Comparison of ENCODE assay signal across 17 cellular contexts in the genomic region with DNA sequence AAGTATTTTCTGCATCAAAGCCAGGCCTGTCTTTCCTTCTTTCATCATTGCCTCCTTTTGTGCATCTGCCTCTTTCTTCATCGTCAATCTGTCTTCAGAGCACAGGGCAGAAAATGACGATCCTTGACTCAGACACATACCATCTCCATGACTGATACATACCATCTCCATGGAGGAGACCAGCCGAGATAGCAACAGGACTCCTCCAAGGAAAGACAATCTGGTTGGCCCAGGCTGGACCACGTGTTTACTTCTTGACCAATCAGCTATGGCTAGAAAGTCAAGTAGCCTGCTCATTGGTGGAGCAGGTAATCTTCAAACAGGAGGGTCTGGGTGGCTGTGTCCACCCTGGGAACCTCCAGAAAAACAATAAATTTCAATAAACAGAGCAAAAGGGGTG.
A peak's percentile ranks its signal among the peaks of the same experiment; 100 is the strongest.
DNase-seq lines count a peak whose midpoint lies in the region; ATAC-seq and TF ChIP-seq lines count a peak whose summit lies in the region.
"Had no signal": no experiment of that assay in that cellular context is flagged by ENCODE, and none has a peak within 500 bp of the region (broad histone marks: within the 10 kb centered on the region; RNA-seq: fewer than 3 reads in every experiment).

No MANE protein-coding gene starts in this region.

- H3K4me3 Mint-ChIP-seq in WTC11, result no peak overlapping the region
- H3K4me3 Mint-ChIP-seq: activated T-helper 1 cell treated with anti-CD3 and anti-CD28 coated beads, Interleukin-12 subunit alpha, Interleukin-12 subunit beta, Interleukin-2, Interleukin-4 antibody, amounts not matched to agents 30 ng/mL and 10 ng/mL and 1 ng/mL, durations not matched to agents 14 hours and 24 hours and 36 hours; T-cell had no signal

- POLR2A ChIA-PET in WTC11 (lab: Charles Lee), result no interaction called here

- TF ChIP-seq EP300 in upper lobe of left lung (IDR thresholded peaks at IDR 0.05), result no peak

- no peaks in the 10 kb centered on the region for H3K36me3 Mint-ChIP-seq in WTC11
- H3K36me3 Mint-ChIP-seq: T-cell had no signal

- H3K9me3 ChIP-seq in upper lobe of left lung, result peaks cover 0 to 3% (median 0%) of the 10 kb centered on the region in 4 donors
- H3K9me3 ChIP-seq: body of pancreas had no signal

- ATAC-seq in SK-N-SH treated with all-trans-retinoic acid at 6 μM for 48 hours (peak; percentile 37; the same call in 2 of the 3 replicates), upper lobe of left lung (ENCODE audit: low FRiP score in 2 of 2) (no peak), WTC11 (no peak)
- ATAC-seq: body of pancreas, heart right ventricle, T-cell had no signal

- H3K27me3 ChIP-seq in upper lobe of left lung, result no peaks in the 10 kb centered on the region
- H3K27me3 ChIP-seq: body of pancreas had no signal

- H3K27ac Mint-ChIP-seq in WTC11, result no peak overlapping the region
- H3K27ac Mint-ChIP-seq: activated T-helper 1 cell treated with anti-CD3 and anti-CD28 coated beads, Interleukin-12 subunit alpha, Interleukin-12 subunit beta, Interleukin-2, Interleukin-4 antibody, amounts not matched to agents 30 ng/mL and 10 ng/mL and 1 ng/mL, durations not matched to agents 14 hours and 24 hours and 36 hours; T-cell had no signal

- no peak overlapping the region for H3K27ac ChIP-seq in upper lobe of left lung
- H3K27ac ChIP-seq: body of pancreas, heart right ventricle, skin epidermis had no signal

- H3K4me3 ChIP-seq in foreskin fibroblast (ENCODE audit: low read depth in 1 of 2, low read length in 2 of 2) (no peak overlapping the region), upper lobe of left lung (no peak overlapping the region)
- H3K4me3 ChIP-seq: body of pancreas, heart right ventricle, lung, skin epidermis had no signal

- 69 to 77% methylated on average over 3 to 4 of the region's 4 CpGs for WGBS in upper lobe of left lung, 2 donors

- no peak for TF ChIP-seq POLR2A in upper lobe of left lung (IDR thresholded peaks at IDR 0.05)

- TF ChIP-seq CTCF in foreskin fibroblast (IDR thresholded peaks at IDR 0.05; ENCODE audit: low read depth, low read length) (no peak), upper lobe of left lung (IDR thresholded peaks at IDR 0.05) (no peak), WTC11 (IDR thresholded peaks at IDR 0.05) (no peak)

- H3K27me3 Mint-ChIP-seq in WTC11 (ENCODE audit: low read depth), result peaks cover 2% of the 10 kb centered on the region; the same call in 1 of the 2 replicates

- no peaks in the 10 kb centered on the region for H3K4me1 ChIP-seq in upper lobe of left lung
- H3K4me1 ChIP-seq: body of pancreas, heart right ventricle had no signal

- no peaks in the 10 kb centered on the region for H3K36me3 ChIP-seq in upper lobe of left lung
- H3K36me3 ChIP-seq: heart right ventricle had no signal

- peak; percentile 30 for DNase-seq in activated CD8-positive, alpha-beta memory T cell treated with anti-CD3 and anti-CD28 coated beads, Interleukin-2, amount 50 U/mL, for 48 hours
- no peak for DNase-seq in activated CD8-positive, alpha-beta memory T cell treated with anti-CD3 and anti-CD28 coated beads, Interleukin-2, amount 50 U/mL, for 4 hours
- DNase-seq in foreskin fibroblast (peak; percentile 82 to 85), upper lobe of left lung (no peak), NCI-H1048 (lab: John Stamatoyannopoulos, UW) (no peak), WTC11 (ENCODE audit: low spot score) (no peak)
- no peak for DNase-seq in activated CD4-positive, CD25-positive, alpha-beta regulatory T cell (lab: John Stamatoyannopoulos, UW)
- DNase-seq: 8988T; activated CD4-positive, alpha-beta T cell treated with anti-CD3 and anti-CD28 coated beads for 48 hours; body of pancreas; DMS153; heart right ventricle; T-cell had no signal

- CTCF ChIA-PET in WTC11 (lab: Charles Lee), result no interaction called here

- H3K4me1 Mint-ChIP-seq in WTC11, result no peaks in the 10 kb centered on the region
- H3K4me1 Mint-ChIP-seq: T-cell had no signal

- H3K9me3 Mint-ChIP-seq in WTC11, result peaks cover 9% of the 10 kb centered on the region
- H3K9me3 Mint-ChIP-seq: activated T-helper 1 cell treated with anti-CD3 and anti-CD28 coated beads, Interleukin-12 subunit alpha, Interleukin-12 subunit beta, Interleukin-2, Interleukin-4 antibody, amounts not matched to agents 30 ng/mL and 10 ng/mL and 1 ng/mL, durations not matched to agents 14 hours and 24 hours and 36 hours had no signal

TF ChIP-seq in SK-N-SH treated with all-trans-retinoic acid at 6 μM for 48 hours, 23 proteins besides CTCF, POLR2A, EP300 and RAD21:
- no peak for TF ChIP-seq ARNTL (CRISPR knock-in tag; IDR thresholded peaks at IDR 0.05; ENCODE audit: borderline replicate concordance, low read depth)

TF ChIP-seq in WTC11, 78 proteins besides CTCF, POLR2A, EP300 and RAD21:
- TF ChIP-seq, protein P1, sequence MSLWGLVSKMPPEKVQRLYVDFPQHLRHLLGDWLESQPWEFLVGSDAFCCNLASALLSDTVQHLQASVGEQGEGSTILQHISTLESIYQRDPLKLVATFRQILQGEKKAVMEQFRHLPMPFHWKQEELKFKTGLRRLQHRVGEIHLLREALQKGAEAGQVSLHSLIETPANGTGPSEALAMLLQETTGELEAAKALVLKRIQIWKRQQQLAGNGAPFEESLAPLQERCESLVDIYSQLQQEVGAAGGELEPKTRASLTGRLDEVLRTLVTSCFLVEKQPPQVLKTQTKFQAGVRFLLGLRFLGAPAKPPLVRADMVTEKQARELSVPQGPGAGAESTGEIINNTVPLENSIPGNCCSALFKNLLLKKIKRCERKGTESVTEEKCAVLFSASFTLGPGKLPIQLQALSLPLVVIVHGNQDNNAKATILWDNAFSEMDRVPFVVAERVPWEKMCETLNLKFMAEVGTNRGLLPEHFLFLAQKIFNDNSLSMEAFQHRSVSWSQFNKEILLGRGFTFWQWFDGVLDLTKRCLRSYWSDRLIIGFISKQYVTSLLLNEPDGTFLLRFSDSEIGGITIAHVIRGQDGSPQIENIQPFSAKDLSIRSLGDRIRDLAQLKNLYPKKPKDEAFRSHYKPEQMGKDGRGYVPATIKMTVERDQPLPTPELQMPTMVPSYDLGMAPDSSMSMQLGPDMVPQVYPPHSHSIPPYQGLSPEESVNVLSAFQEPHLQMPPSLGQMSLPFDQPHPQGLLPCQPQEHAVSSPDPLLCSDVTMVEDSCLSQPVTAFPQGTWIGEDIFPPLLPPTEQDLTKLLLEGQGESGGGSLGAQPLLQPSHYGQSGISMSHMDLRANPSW (CRISPR knock-in tag; conservative IDR thresholded peaks at IDR 0.05; ENCODE audit: low read depth), result no peak
- no peak for TF ChIP-seq TP53 (CRISPR knock-in tag; IDR thresholded peaks at IDR 0.05)
- no peak for TF ChIP-seq CREB1 (CRISPR knock-in tag; IDR thresholded peaks at IDR 0.05)
- no peak for TF ChIP-seq FOXK1 (CRISPR knock-in tag; IDR thresholded peaks at IDR 0.05)
- TF ChIP-seq JUN (CRISPR knock-in tag; IDR thresholded peaks at IDR 0.05), result no peak
- TF ChIP-seq, protein P2, sequence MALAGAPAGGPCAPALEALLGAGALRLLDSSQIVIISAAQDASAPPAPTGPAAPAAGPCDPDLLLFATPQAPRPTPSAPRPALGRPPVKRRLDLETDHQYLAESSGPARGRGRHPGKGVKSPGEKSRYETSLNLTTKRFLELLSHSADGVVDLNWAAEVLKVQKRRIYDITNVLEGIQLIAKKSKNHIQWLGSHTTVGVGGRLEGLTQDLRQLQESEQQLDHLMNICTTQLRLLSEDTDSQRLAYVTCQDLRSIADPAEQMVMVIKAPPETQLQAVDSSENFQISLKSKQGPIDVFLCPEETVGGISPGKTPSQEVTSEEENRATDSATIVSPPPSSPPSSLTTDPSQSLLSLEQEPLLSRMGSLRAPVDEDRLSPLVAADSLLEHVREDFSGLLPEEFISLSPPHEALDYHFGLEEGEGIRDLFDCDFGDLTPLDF (CRISPR knock-in tag; IDR thresholded peaks at IDR 0.05), result no peak
- TF ChIP-seq ZBTB21 (CRISPR knock-in tag; IDR thresholded peaks at IDR 0.05; ENCODE audit: borderline replicate concordance), result no peak
- no peak for TF ChIP-seq ZNF671 (CRISPR knock-in tag; IDR thresholded peaks at IDR 0.05)
- TF ChIP-seq NFATC4 (CRISPR knock-in tag; IDR thresholded peaks at IDR 0.05), result no peak
- no peak for TF ChIP-seq TEAD4 (CRISPR knock-in tag; IDR thresholded peaks at IDR 0.05)
- TF ChIP-seq, protein P3, sequence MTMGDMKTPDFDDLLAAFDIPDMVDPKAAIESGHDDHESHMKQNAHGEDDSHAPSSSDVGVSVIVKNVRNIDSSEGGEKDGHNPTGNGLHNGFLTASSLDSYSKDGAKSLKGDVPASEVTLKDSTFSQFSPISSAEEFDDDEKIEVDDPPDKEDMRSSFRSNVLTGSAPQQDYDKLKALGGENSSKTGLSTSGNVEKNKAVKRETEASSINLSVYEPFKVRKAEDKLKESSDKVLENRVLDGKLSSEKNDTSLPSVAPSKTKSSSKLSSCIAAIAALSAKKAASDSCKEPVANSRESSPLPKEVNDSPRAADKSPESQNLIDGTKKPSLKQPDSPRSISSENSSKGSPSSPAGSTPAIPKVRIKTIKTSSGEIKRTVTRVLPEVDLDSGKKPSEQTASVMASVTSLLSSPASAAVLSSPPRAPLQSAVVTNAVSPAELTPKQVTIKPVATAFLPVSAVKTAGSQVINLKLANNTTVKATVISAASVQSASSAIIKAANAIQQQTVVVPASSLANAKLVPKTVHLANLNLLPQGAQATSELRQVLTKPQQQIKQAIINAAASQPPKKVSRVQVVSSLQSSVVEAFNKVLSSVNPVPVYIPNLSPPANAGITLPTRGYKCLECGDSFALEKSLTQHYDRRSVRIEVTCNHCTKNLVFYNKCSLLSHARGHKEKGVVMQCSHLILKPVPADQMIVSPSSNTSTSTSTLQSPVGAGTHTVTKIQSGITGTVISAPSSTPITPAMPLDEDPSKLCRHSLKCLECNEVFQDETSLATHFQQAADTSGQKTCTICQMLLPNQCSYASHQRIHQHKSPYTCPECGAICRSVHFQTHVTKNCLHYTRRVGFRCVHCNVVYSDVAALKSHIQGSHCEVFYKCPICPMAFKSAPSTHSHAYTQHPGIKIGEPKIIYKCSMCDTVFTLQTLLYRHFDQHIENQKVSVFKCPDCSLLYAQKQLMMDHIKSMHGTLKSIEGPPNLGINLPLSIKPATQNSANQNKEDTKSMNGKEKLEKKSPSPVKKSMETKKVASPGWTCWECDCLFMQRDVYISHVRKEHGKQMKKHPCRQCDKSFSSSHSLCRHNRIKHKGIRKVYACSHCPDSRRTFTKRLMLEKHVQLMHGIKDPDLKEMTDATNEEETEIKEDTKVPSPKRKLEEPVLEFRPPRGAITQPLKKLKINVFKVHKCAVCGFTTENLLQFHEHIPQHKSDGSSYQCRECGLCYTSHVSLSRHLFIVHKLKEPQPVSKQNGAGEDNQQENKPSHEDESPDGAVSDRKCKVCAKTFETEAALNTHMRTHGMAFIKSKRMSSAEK (CRISPR knock-in tag; IDR thresholded peaks at IDR 0.05; ENCODE audit: borderline replicate concordance), result no peak
- no peak for TF ChIP-seq NR2C2 (CRISPR knock-in tag; IDR thresholded peaks at IDR 0.05)
- no peak for TF ChIP-seq SOX15 (CRISPR knock-in tag; IDR thresholded peaks at IDR 0.05)
- no peak for TF ChIP-seq ATF1 (CRISPR knock-in tag; IDR thresholded peaks at IDR 0.05)
- TF ChIP-seq ZNF121 (CRISPR knock-in tag; IDR thresholded peaks at IDR 0.05), result no peak
- TF ChIP-seq NR1H2 (CRISPR knock-in tag; IDR thresholded peaks at IDR 0.05), result no peak

Comparison
In these comparisons a context has a peak if more than half of its experiments do, and no peak if none do; other contexts are left out.
1. DNase-seq: peak in activated CD8-positive, alpha-beta memory T cell treated with anti-CD3 and anti-CD28 coated beads, Interleukin-2, amount 50 U/mL, for 48 hours (single experiment) and foreskin fibroblast (2 of 2); none in activated CD8-positive, alpha-beta memory T cell treated with anti-CD3 and anti-CD28 coated beads, Interleukin-2, amount 50 U/mL, for 4 hours (single experiment), activated CD4-positive, CD25-positive, alpha-beta regulatory T cell (0 of 4), upper lobe of left lung (0 of 2), NCI-H1048 (single experiment) and WTC11 (single experiment).